Comparison of ENCODE assay signal across 25 cellular contexts in the genomic region with DNA sequence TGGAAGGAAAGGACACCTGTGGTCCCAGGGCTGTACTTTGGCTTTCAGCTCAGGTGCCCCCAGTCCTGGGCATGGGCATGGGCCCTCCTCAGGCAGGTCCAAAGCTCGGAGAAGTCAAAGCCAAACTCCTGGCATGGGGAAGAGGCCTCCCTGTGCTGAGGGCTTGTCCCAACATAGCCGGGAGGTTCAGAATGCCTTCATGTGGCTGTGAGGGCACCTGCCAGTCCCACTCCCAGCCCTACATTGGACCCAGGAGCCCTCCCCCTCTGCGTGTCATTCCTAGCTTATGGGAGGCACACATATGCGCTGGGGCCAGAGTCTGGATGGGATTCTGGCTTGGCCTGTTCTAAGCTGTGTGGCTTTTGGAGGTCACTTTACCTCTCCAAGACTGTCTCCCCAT. TPM values are rescaled to one million over a fixed set of nuclear protein-coding genes. Genes with fewer than 3 reads are reported as not detected.
"Had no signal": no experiment of that assay in that cellular context is flagged by ENCODE, and none has a peak within 500 bp of the region (broad histone marks: within the 10 kb centered on the region; RNA-seq: fewer than 3 reads in every experiment).

No MANE protein-coding gene starts in this region.

- H3K36me3 ChIP-seq: pancreas, prostate gland, thoracic aorta, thyroid gland, vagina had no signal

- H3K36me3 Mint-ChIP-seq: natural killer cell; stimulated activated effector memory CD8-positive, alpha-beta T cell treated with anti-CD3 and anti-CD28 coated beads, Interleukin-12 subunit alpha, Interleukin-12 subunit beta, amount 100 ng/mL, for 72 hours had no signal

- H3K27me3 ChIP-seq: pancreas, thyroid gland, vagina had no signal

- H3K4me3 Mint-ChIP-seq: natural killer cell; stimulated activated effector memory CD8-positive, alpha-beta T cell treated with anti-CD3 and anti-CD28 coated beads, Interleukin-12 subunit alpha, Interleukin-12 subunit beta, amount 100 ng/mL, for 72 hours; stimulated activated naive B cell treated with anti-CD40 and anti-IgM and Interleukin-4, amounts not matched to agents 10 μg/mL and 1 μg/mL and 100 μg/mL, for 72 hours; stimulated activated naive CD8-positive, alpha-beta T cell treated with anti-CD3 and anti-CD28 coated beads, Interleukin-15, Interleukin-2, amounts not matched to agents 100 ng/mL and 50 ng/mL, for 24 hours had no signal

- H3K9me3 Mint-ChIP-seq: natural killer cell had no signal

- H3K27ac Mint-ChIP-seq: naive thymus-derived CD4-positive, alpha-beta T cell; natural killer cell; nephron; stimulated activated naive B cell treated with anti-CD40 and anti-IgM and Interleukin-4, amounts not matched to agents 10 μg/mL and 1 μg/mL and 100 μg/mL, for 72 hours; stimulated activated naive CD8-positive, alpha-beta T cell treated with anti-CD3 and anti-CD28 coated beads, Interleukin-15, Interleukin-2, amounts not matched to agents 100 ng/mL and 50 ng/mL, for 24 hours had no signal

- H3K27ac ChIP-seq: pancreas, prostate gland, stomach, thoracic aorta, thyroid gland, tibial nerve, upper lobe of left lung, vagina had no signal

- H3K4me3 ChIP-seq: pancreas, prostate gland, stomach, thoracic aorta, thyroid gland, tibial nerve, upper lobe of left lung, vagina had no signal

- FAIRE-seq: pancreas, small intestine, urothelium cell line had no signal

- H3K9me3 ChIP-seq: pancreas, prostate gland, thyroid gland, vagina had no signal

- DNase-seq: naive thymus-derived CD4-positive, alpha-beta T cell; natural killer cell; occipital lobe; right cardiac atrium; small intestine; stimulated activated CD4-positive, alpha-beta T cell treated with anti-CD3 and anti-CD28 coated beads, Interleukin-15, amount 100 ng/mL, for 24 hours; stimulated activated CD4-positive, alpha-beta T cell treated with anti-CD3 and anti-CD28 coated beads, Interleukin-2, amount 100 ng/mL, for 24 hours; stimulated activated CD4-positive, alpha-beta T cell treated with anti-CD3 and anti-CD28 coated beads, Interleukin-2, amount 100 ng/mL, for 48 hours; stimulated activated CD4-positive, alpha-beta T cell treated with anti-CD3 and anti-CD28 coated beads, Interleukin-4, amount 100 ng/mL, for 24 hours; stimulated activated naive B cell treated with anti-CD40 and anti-IgM and Interleukin-4, amounts not matched to agents 10 μg/mL and 1 μg/mL and 100 μg/mL, for 72 hours; stimulated activated naive CD4-positive, alpha-beta T cell treated with Interleukin-2 at 50 U/mL for 16 hours; stomach; thyroid gland; trophoblast cell; upper lobe of left lung had no signal

- ATAC-seq: naive thymus-derived CD4-positive, alpha-beta T cell; natural killer cell; pancreas; right cardiac atrium; sciatic nerve; stimulated activated effector memory CD8-positive, alpha-beta T cell treated with anti-CD3 and anti-CD28 coated beads, Interleukin-12 subunit alpha, Interleukin-12 subunit beta, amount 100 ng/mL, for 72 hours; stimulated activated naive B cell treated with anti-CD40 and anti-IgM and Interleukin-4, amounts not matched to agents 10 μg/mL and 1 μg/mL and 100 μg/mL, for 72 hours had no signal

RNA-seq across cellular contexts. Expression of a gene that starts 1.0 kb away (rescaled TPM):
- total RNA-seq: vagina had no signal
